9 cellular contexts compared by ENCODE assay signal in the genomic region with DNA sequence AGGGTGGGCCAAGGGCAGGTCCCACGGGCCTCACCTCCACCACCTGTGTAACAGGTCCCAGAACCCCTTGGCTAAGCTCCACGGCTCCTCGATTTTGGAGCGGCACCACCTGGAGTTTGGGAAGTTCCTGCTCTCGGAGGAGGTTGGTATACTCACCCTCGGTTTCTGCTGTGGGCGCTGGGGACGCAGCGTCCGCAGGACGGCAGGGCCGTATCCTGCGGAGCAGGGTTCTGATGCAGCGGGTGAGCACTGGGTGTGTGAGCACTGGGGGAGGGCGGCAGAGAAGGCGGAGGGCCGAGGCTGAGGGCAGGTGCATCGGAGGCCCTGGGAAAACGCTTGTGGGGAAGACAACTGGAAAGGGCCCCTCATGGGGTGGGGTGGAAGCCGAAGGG. TPM values are rescaled to one million over a fixed set of nuclear protein-coding genes. Genes with fewer than 3 reads are reported as not detected.
DNase-seq lines count a peak whose midpoint lies in the region; ATAC-seq, FAIRE-seq and TF ChIP-seq lines count a peak whose summit lies in the region.
"Had no signal": no experiment of that assay in that cellular context is flagged by ENCODE, and none has a peak within 500 bp of the region (broad histone marks: within the 10 kb centered on the region; RNA-seq: fewer than 3 reads in every experiment).

No MANE protein-coding gene starts in this region.

- no peak for TF ChIP-seq POLR2A in GM12891 (IDR thresholded peaks at IDR 0.05; ENCODE audit: low read depth, low read length)

- CTCF ChIA-PET in activated CD4-positive, alpha-beta memory T cell treated with anti-CD3 and anti-CD28 coated beads for 36 hours (lab: Charles Lee), result no interaction called here

- H3K4me3 Mint-ChIP-seq in activated CD4-positive, alpha-beta memory T cell treated with anti-CD3 and anti-CD28 coated beads for 36 hours, result peak overlapping the region; percentile 74

- DNase-seq in activated CD4-positive, alpha-beta memory T cell treated with anti-CD3 and anti-CD28 coated beads for 36 hours, result no peak
- DNase-seq in small intestine (no peak), GM12891 (ENCODE audit: insufficient read length, low spot score) (no peak), activated gamma-delta T cell treated with Interleukin-2 at 50 U/mL for 16 hours (no peak)
- DNase-seq: MG63 had no signal

- H3K4me3 ChIP-seq in iPS-18c (ENCODE audit: insufficient read depth, low read depth, low read length) (peak overlapping the region; percentile 85), small intestine (ENCODE audit: low read depth in 1 of 2, low read length in 2 of 2) (peak overlapping the region; percentile 56 to 69)
- H3K4me3 ChIP-seq: MG63 had no signal

- H3K9me3 ChIP-seq in iPS-18c (ENCODE audit: control insufficient read depth, insufficient read depth, low read length) (no peaks in the 10 kb centered on the region), small intestine (ENCODE audit: control insufficient read depth, low read depth) (no peaks in the 10 kb centered on the region)
- H3K9me3 ChIP-seq: MG63 had no signal

- 36 to 43% (median 41%) methylated on average over 20 of the region's 20 CpGs for WGBS in small intestine, 3 donors

- H3K4me1 ChIP-seq in small intestine (ENCODE audit: control insufficient read depth in 2 of 2, insufficient read depth in 1 of 2, low read depth in 1 of 2, low read length in 1 of 2), result no peaks in the 10 kb centered on the region

- H3K36me3 ChIP-seq in small intestine (ENCODE audit: control insufficient read depth in 2 of 2, insufficient read depth in 2 of 2, low read length in 2 of 2), result no peaks in the 10 kb centered on the region
- H3K36me3 ChIP-seq: MG63 had no signal

- H3K27ac ChIP-seq in small intestine (ENCODE audit: low read depth in 1 of 2, low read length in 1 of 2), result no peak overlapping the region

- H3K9me3 Mint-ChIP-seq in activated CD4-positive, alpha-beta memory T cell treated with anti-CD3 and anti-CD28 coated beads for 36 hours, result no peaks in the 10 kb centered on the region

- H3K27ac Mint-ChIP-seq in activated CD4-positive, alpha-beta memory T cell treated with anti-CD3 and anti-CD28 coated beads for 36 hours, result peak overlapping the region; percentile 51

- H3K4me1 Mint-ChIP-seq in activated CD4-positive, alpha-beta memory T cell treated with anti-CD3 and anti-CD28 coated beads for 36 hours (ENCODE audit: low read depth), result peaks cover 12% of the 10 kb centered on the region

- POLR2A ChIA-PET in activated CD4-positive, alpha-beta memory T cell treated with anti-CD3 and anti-CD28 coated beads for 36 hours (lab: Charles Lee), result interaction anchor here (2.7 kb wide), 1 partner anchor 11 kb away, joined by 16 read pairs; a partner anchor contains a TSS

- H3K36me3 Mint-ChIP-seq in activated CD4-positive, alpha-beta memory T cell treated with anti-CD3 and anti-CD28 coated beads for 36 hours, result peaks cover 5% of the 10 kb centered on the region

- ATAC-seq in GM19023 (IDR thresholded peaks at IDR 0.05; ENCODE audit: unreplicated experiment) (peak; percentile 6), HG03095 (IDR thresholded peaks at IDR 0.05; ENCODE audit: unreplicated experiment) (no peak), HG03439 (IDR thresholded peaks at IDR 0.05; ENCODE audit: unreplicated experiment) (no peak)

- no peaks in the 10 kb centered on the region for H3K27me3 Mint-ChIP-seq in activated CD4-positive, alpha-beta memory T cell treated with anti-CD3 and anti-CD28 coated beads for 36 hours

- intact Hi-C loops in activated CD4-positive, alpha-beta memory T cell treated with anti-CD3 and anti-CD28 coated beads for 36 hours (cut with micrococcal nuclease), result no loop called here

- no peaks in the 10 kb centered on the region for H3K27me3 ChIP-seq in small intestine (ENCODE audit: control insufficient read depth in 2 of 2, insufficient read depth in 2 of 2, low read length in 2 of 2)
- H3K27me3 ChIP-seq: MG63 had no signal

- no peak for FAIRE-seq in small intestine (lab: Jason Lieb, UNC)
- no peak for FAIRE-seq in GM12891 (lab: Jason Lieb, UNC)

TF ChIP-seq in GM12891, 5 proteins besides CTCF, POLR2A, EP300 and RAD21:
- TF ChIP-seq POU2F2 (IDR thresholded peaks at IDR 0.05; ENCODE audit: low read depth, low read length) (no peak), TAF1 (IDR thresholded peaks at IDR 0.05; ENCODE audit: low read depth, low read length) (no peak), POLR2AphosphoS5 (IDR thresholded peaks at IDR 0.05; ENCODE audit: low read depth, low read length) (no peak), SPI1 (IDR thresholded peaks at IDR 0.05; ENCODE audit: low read depth, low read length) (no peak), PAX5 (IDR thresholded peaks at IDR 0.05; ENCODE audit: insufficient read depth, low read length, severe bottlenecking) (no peak)

RNA-seq across cellular contexts. Expression of a gene that starts 11.0 kb away (rescaled TPM):
- 100 to 1,000 TPM; 245 to 254 TPM for total RNA-seq in activated CD4-positive, alpha-beta memory T cell treated with anti-CD3 and anti-CD28 coated beads for 36 hours
- 1,000 to 10,000 TPM in 1 of 3 donors, 100 to 1,000 TPM in 2; 806 to 1,305 (median 980) TPM for polyA plus RNA-seq in small intestine
- 1,492 TPM for polyA plus RNA-seq in GM12891 (2012; ENCODE audit: low read depth, missing spikeins)

RNA-seq across cellular contexts. Expression of a gene that starts 11.3 kb away (rescaled TPM):
- 10 to 100 TPM; 12.4 to 13.0 TPM for total RNA-seq in activated CD4-positive, alpha-beta memory T cell treated with anti-CD3 and anti-CD28 coated beads for 36 hours
- 100 to 1,000 TPM in 2 of 3 donors, 10 to 100 TPM in 1; 36.1 to 316 (median 266) TPM for polyA plus RNA-seq in small intestine
- 23.8 TPM for polyA plus RNA-seq in GM12891 (2012; ENCODE audit: low read depth, missing spikeins)

RNA-seq across cellular contexts. Expression of a gene that starts 25.9 kb away (rescaled TPM):
- under 1 TPM in 1 of 2 experiments, not detected in 1; 0.19 TPM for total RNA-seq in activated CD4-positive, alpha-beta memory T cell treated with anti-CD3 and anti-CD28 coated beads for 36 hours
- polyA plus RNA-seq in small intestine, result 1 to 10 TPM; 3.4 to 7.8 (median 3.5) TPM
- polyA plus RNA-seq in GM12891 (2012; ENCODE audit: low read depth, missing spikeins), result 0.42 TPM

RNA-seq across cellular contexts. Expression of a gene that starts 37.7 kb away (rescaled TPM):
- 10 to 100 TPM; 16.1 to 22.9 TPM for total RNA-seq in activated CD4-positive, alpha-beta memory T cell treated with anti-CD3 and anti-CD28 coated beads for 36 hours
- 1 to 10 TPM in 1 of 3 donors, not detected in 2; 1.8 TPM for polyA plus RNA-seq in small intestine
- 11.3 TPM for polyA plus RNA-seq in GM12891 (2012; ENCODE audit: low read depth, missing spikeins)

RNA-seq across cellular contexts. Expression of a gene that starts 42.6 kb away (rescaled TPM):
- 10 to 100 TPM; 27.8 to 29.3 TPM for total RNA-seq in activated CD4-positive, alpha-beta memory T cell treated with anti-CD3 and anti-CD28 coated beads for 36 hours
- polyA plus RNA-seq in small intestine, result 10 to 100 TPM; 27.3 to 71.6 (median 40.6) TPM
- 20.6 TPM for polyA plus RNA-seq in GM12891 (2012; ENCODE audit: low read depth, missing spikeins)
